In the genomic region with DNA sequence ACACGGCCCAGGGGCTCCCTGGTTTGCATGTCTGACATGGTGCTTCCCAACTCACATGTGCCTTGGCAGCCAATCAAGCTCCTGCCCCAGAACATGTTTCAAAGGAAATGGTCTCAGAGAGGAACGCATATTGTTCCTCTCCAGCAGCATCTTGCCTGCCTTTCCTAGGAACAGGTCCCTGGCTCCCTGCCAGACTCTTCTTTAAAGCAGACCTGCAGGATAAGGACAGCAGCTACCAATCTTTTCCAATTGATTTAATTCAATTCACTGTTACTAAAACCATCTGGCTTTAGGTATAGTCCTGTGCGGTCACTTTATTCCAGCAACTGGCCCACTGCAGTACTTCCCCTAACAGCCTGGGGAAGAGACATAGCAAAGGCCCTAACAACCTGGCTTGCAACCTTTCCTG, we compare ENCODE assay signal across 10 cellular contexts.
DNase-seq lines count a peak whose midpoint lies in the region; ATAC-seq and TF ChIP-seq lines count a peak whose summit lies in the region.
"Had no signal": no experiment of that assay in that cellular context is flagged by ENCODE, and none has a peak within 500 bp of the region (broad histone marks: within the 10 kb centered on the region; RNA-seq: fewer than 3 reads in every experiment).

No MANE protein-coding gene starts in this region.

- TF ChIP-seq RAD21 in IMR-90 (IDR thresholded peaks at IDR 0.05; ENCODE audit: low read length), result no peak

- no peak overlapping the region for H2BK5ac ChIP-seq in IMR-90 (ENCODE audit: low read depth, low read length, poor library complexity, severe bottlenecking)

- H3K27ac ChIP-seq in IMR-90 (ENCODE audit: insufficient read depth, low read length), result no peak overlapping the region
- H3K27ac ChIP-seq in gastroesophageal sphincter, result no peak overlapping the region
- H3K27ac ChIP-seq in prostate gland, result no peak overlapping the region

- peaks cover 18% of the 10 kb centered on the region for H3K9me1 ChIP-seq in IMR-90 (ENCODE audit: insufficient read depth, low read length)

- H3K36me3 ChIP-seq in IMR-90 (ENCODE audit: control insufficient read depth, insufficient read depth, low read length) (no peaks in the 10 kb centered on the region; the same call in 1 of the 2 replicates), gastroesophageal sphincter (no peaks in the 10 kb centered on the region), prostate gland (no peaks in the 10 kb centered on the region)

- H3K23ac ChIP-seq in IMR-90 (ENCODE audit: low read depth, low read length), result no peak overlapping the region

- TF ChIP-seq POLR2A in IMR-90 (IDR thresholded peaks at IDR 0.05; ENCODE audit: low read depth, low read length), result no peak
- TF ChIP-seq POLR2A in gastroesophageal sphincter (IDR thresholded peaks at IDR 0.05), result no peak
- no peak for TF ChIP-seq POLR2A in prostate gland (IDR thresholded peaks at IDR 0.05)

- peaks cover 29 to 61% of the 10 kb centered on the region in 2 experiments for H3K79me1 ChIP-seq in IMR-90 (ENCODE audit: low read depth in 1 of 2, low read length in 2 of 2)

- TF ChIP-seq EP300 in gastroesophageal sphincter (IDR thresholded peaks at IDR 0.05), result no peak

- no peak overlapping the region; the same call in 2 of the 3 replicates for H2BK15ac ChIP-seq in IMR-90 (ENCODE audit: low read depth, low read length)

- CTCF ChIA-PET in IMR-90 (lab: Yijun Ruan, JAX), result interaction anchor here (0.6 to 1.1 kb wide), 4 partner anchors 14 to 63 kb away, joined by 3 to 6 read pairs (median 4); no protein-coding TSS in a partner anchor

- H4K5ac ChIP-seq in IMR-90 (ENCODE audit: low read depth, low read length), result no peak overlapping the region

- H3K9ac ChIP-seq in IMR-90 (ENCODE audit: low read depth, low read length), result no peak overlapping the region

- no peak overlapping the region for H3K4me2 ChIP-seq in IMR-90 (ENCODE audit: low read depth, low read length)

- in situ Hi-C loops in IMR-90 (cut with MboI; ENCODE audit: low sequenced_read_pairs), result no loop called here

- no peak overlapping the region for H3K4me3 ChIP-seq in IMR-90 (ENCODE audit: insufficient read depth, low read depth, low read length)
- no peak overlapping the region for H3K4me3 ChIP-seq in gastroesophageal sphincter
- no peak overlapping the region for H3K4me3 ChIP-seq in prostate gland
- H3K4me3 ChIP-seq: GM12878 had no signal

- H3K18ac ChIP-seq in IMR-90 (ENCODE audit: low read depth, low read length), result no peak overlapping the region

- DNase-seq in IMR-90 (peak; percentile 41), NCI-H82 treated with DMSO at 0.1 percent for 48 hours (lab: John Stamatoyannopoulos, UW; ENCODE audit: unreplicated experiment) (peak; percentile 45), prostate gland (ENCODE audit: low spot score) (peak; percentile 73), RPMI8226 (no peak)
- DNase-seq: activated naive CD8-positive, alpha-beta T cell treated with anti-CD3 and anti-CD28 coated beads, Interleukin-2, amount 10 ng/mL, durations not matched to agents 7 days and 5 days had no signal

- H4K91ac ChIP-seq in IMR-90 (ENCODE audit: insufficient read depth, low read depth, low read length), result no peak overlapping the region

- H2BK20ac ChIP-seq in IMR-90 (ENCODE audit: low read depth, low read length), result no peak overlapping the region

- no peak overlapping the region for H4K8ac ChIP-seq in IMR-90 (ENCODE audit: low read depth in 2 of 2, low read length in 2 of 2)

- no peak overlapping the region for H3K56ac ChIP-seq in IMR-90 (ENCODE audit: extremely low read depth, insufficient read depth, low read length)

- H2AFZ ChIP-seq in IMR-90 (replicated peaks; ENCODE audit: low read length, poor library complexity), result no peak overlapping the region

- TF ChIP-seq CTCF in IMR-90 (conservative IDR thresholded peaks at IDR 0.05; ENCODE audit: low read depth, low read length), result no peak
- TF ChIP-seq CTCF in gastroesophageal sphincter (IDR thresholded peaks at IDR 0.05), result no peak
- TF ChIP-seq CTCF in prostate gland (IDR thresholded peaks at IDR 0.05), result no peak

- H3K4ac ChIP-seq in IMR-90 (ENCODE audit: low read depth, low read length), result no peak overlapping the region

- H3K9me3 ChIP-seq in IMR-90 (ENCODE audit: control insufficient read depth, insufficient read depth, low read length) (no peaks in the 10 kb centered on the region), gastroesophageal sphincter (no peaks in the 10 kb centered on the region), prostate gland (no peaks in the 10 kb centered on the region)

- H3K4me1 ChIP-seq in IMR-90 (ENCODE audit: control insufficient read depth, insufficient read depth, low read length), result peaks cover 4% of the 10 kb centered on the region
- peaks cover 0 to 18% (median 8%) of the 10 kb centered on the region in 3 donors for H3K4me1 ChIP-seq in gastroesophageal sphincter
- H3K4me1 ChIP-seq in prostate gland (replicated peaks), result peaks cover 8% of the 10 kb centered on the region

- H3K14ac ChIP-seq in IMR-90 (replicated peaks; ENCODE audit: low read depth, low read length), result no peak overlapping the region

- POLR2A ChIA-PET in IMR-90 (lab: Charles Lee; ENCODE audit: unreplicated experiment), result no interaction called here

- peaks cover 30% of the 10 kb centered on the region for H4K20me1 ChIP-seq in IMR-90 (ENCODE audit: insufficient read depth, low read length)

- intact Hi-C loops in IMR-90 (cut with micrococcal nuclease) (no loop called here), prostate gland (cut with DNase I) (no loop called here)

- peak overlapping the region; percentile 50 for H2AK5ac ChIP-seq in IMR-90 (ENCODE audit: low read depth, low read length)

- whole genome bisulfite sequencing in IMR-90 (ENCODE audit: extremely low coverage in 2 of 2, insufficient read length in 1 of 2), 2 experiments, result 17% methylated on average over 1 of the region's 3 CpGs; no CpG with 5 or more reads in 1 of the 2 experiments
- 22 to 33% methylated on average over 1 to 3 of the region's 3 CpGs for WGBS in gastroesophageal sphincter (ENCODE audit: low coverage in 1 of 2), 2 donors
- WGBS in prostate gland, result 11% methylated on average over 3 of the region's 3 CpGs

- no peak for ATAC-seq in IMR-90 (ENCODE audit: low read depth)
- ATAC-seq in gastroesophageal sphincter, result peak; percentile 51
- no peak for ATAC-seq in GM18517 (IDR thresholded peaks at IDR 0.05; ENCODE audit: unreplicated experiment)
- no peak for ATAC-seq in HG02623 (IDR thresholded peaks at IDR 0.05; ENCODE audit: unreplicated experiment)
- ATAC-seq: GM12878, Panc1 had no signal

- H3K27me3 ChIP-seq in IMR-90 (ENCODE audit: control insufficient read depth, insufficient read depth, low read length) (no peaks in the 10 kb centered on the region), gastroesophageal sphincter (no peaks in the 10 kb centered on the region), prostate gland (replicated peaks; ENCODE audit: insufficient read depth) (no peaks in the 10 kb centered on the region)

- BruUV-seq in IMR-90 (replicated peaks; lab: Mats Ljungman, UMichigan), result no TSS peak

- H2BK120ac ChIP-seq in IMR-90 (ENCODE audit: low read depth, low read length), result no peak overlapping the region

- no peak overlapping the region for H2AK9ac ChIP-seq in IMR-90 (replicated peaks; ENCODE audit: low read depth, low read length, poor library complexity)

- dilution Hi-C loops in IMR-90 (cut with HindIII; ENCODE audit: low sequenced_read_pairs, unreplicated experiment), result no loop called here

TF ChIP-seq in IMR-90, 13 proteins besides CTCF, POLR2A, EP300 and RAD21:
- TF ChIP-seq CEBPB (IDR thresholded peaks at IDR 0.05; ENCODE audit: low read depth, low read length) (no peak), FOS (IDR thresholded peaks at IDR 0.05; ENCODE audit: low read depth, low read length) (no peak), MAZ (IDR thresholded peaks at IDR 0.05; ENCODE audit: borderline replicate concordance, low read depth, low read length) (no peak), NFE2L2 (IDR thresholded peaks at IDR 0.05; ENCODE audit: low read depth, low read length) (no peak), CHD1 (IDR thresholded peaks at IDR 0.05; ENCODE audit: low read depth, low read length) (no peak), MAFK (IDR thresholded peaks at IDR 0.05; ENCODE audit: low read depth, low read length) (no peak), RFX5 (IDR thresholded peaks at IDR 0.05; ENCODE audit: low read depth, low read length) (no peak), SMC3 (IDR thresholded peaks at IDR 0.05; ENCODE audit: low read depth, low read length) (no peak), MXI1 (IDR thresholded peaks at IDR 0.05; ENCODE audit: borderline replicate concordance, low read depth, low read length) (no peak), RCOR1 (IDR thresholded peaks at IDR 0.05; ENCODE audit: insufficient replicate concordance, low read length) (no peak)
- TF ChIP-seq, protein P1, sequence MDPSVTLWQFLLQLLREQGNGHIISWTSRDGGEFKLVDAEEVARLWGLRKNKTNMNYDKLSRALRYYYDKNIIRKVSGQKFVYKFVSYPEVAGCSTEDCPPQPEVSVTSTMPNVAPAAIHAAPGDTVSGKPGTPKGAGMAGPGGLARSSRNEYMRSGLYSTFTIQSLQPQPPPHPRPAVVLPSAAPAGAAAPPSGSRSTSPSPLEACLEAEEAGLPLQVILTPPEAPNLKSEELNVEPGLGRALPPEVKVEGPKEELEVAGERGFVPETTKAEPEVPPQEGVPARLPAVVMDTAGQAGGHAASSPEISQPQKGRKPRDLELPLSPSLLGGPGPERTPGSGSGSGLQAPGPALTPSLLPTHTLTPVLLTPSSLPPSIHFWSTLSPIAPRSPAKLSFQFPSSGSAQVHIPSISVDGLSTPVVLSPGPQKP (IDR thresholded peaks at IDR 0.05; ENCODE audit: borderline replicate concordance, low read depth, low read length), result no peak
